13 cellular contexts compared by ENCODE assay signal in the genomic region with DNA sequence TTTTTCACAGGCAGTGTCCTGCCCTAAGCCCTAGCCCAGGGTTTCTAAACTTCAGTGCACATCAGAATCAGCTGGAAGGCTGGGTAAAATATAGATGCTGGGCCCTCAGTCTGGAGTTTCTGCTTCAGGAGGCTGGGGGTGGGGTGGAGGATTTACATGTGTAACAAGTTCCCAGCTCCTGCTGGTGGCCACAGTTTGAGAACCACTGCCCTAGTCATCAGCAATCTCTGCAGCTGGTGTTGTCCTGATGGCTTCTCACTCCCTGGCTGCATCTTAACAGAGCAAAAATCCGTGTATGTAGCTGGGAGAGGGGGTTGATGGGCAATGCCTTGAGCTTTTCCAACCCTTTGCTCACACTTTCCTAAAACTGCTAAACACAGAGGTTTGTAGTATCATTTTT.
A peak's percentile ranks its signal among the peaks of the same experiment; 100 is the strongest.
DNase-seq lines count a peak whose midpoint lies in the region; ATAC-seq, FAIRE-seq and TF ChIP-seq lines count a peak whose summit lies in the region.
"Had no signal": no experiment of that assay in that cellular context is flagged by ENCODE, and none has a peak within 500 bp of the region (broad histone marks: within the 10 kb centered on the region; RNA-seq: fewer than 3 reads in every experiment).

No MANE protein-coding gene starts in this region.

- no peak overlapping the region for H3K4me2 ChIP-seq in HepG2 (ENCODE audit: low read depth, low read length)
- H3K4me2 ChIP-seq: BLaER1 had no signal

- TF ChIP-seq RAD21 in liver (IDR thresholded peaks at IDR 0.05) (peak in 1 of 2 donors; percentile 14), HepG2 (CRISPR knock-in tag; IDR thresholded peaks at IDR 0.05) (no peak)

- H3K27ac ChIP-seq in liver (ENCODE audit: low read depth in 1 of 2, low read length in 2 of 2) (peak overlapping the region; percentile 42 to 60), HepG2 (ENCODE audit: extremely low read length, insufficient read depth, low read length) (no peak overlapping the region), esophagus muscularis mucosa (replicated peaks in 1 of 4) (peak overlapping the region; percentile 88 to 91 (median 90)), aorta (ENCODE audit: low read depth in 1 of 2, low read length in 2 of 2) (peak overlapping the region; percentile 45 to 98)
- H3K27ac ChIP-seq: BLaER1 had no signal

- no peak overlapping the region for H2AFZ ChIP-seq in HepG2 (ENCODE audit: low read length)

- H3K4me3 ChIP-seq in liver (ENCODE audit: low read depth in 1 of 3, low read length in 3 of 3) (no peak overlapping the region), HepG2 (replicated peaks in 1 of 3; ENCODE audit: insufficient read depth in 1 of 3, low read depth in 2 of 3, low read length in 3 of 3) (no peak overlapping the region), esophagus muscularis mucosa (peak overlapping the region in 1 of 4 donors; percentile 20), aorta (ENCODE audit: low read length in 2 of 2) (no peak overlapping the region)
- H3K4me3 ChIP-seq: BLaER1 had no signal

- H3K4me1 ChIP-seq in liver (ENCODE audit: control insufficient read depth in 4 of 4, insufficient read depth in 4 of 4, low read length in 3 of 4): peaks cover 1 to 9% (median 7%) of the 10 kb centered on the region in 4 donors
- H3K4me1 ChIP-seq in HepG2 (ENCODE audit: insufficient read depth, low read length): peaks cover 9% of the 10 kb centered on the region; the same call in 1 of the 2 replicates
- peaks cover 26 to 35% (median 33%) of the 10 kb centered on the region in 4 donors for H3K4me1 ChIP-seq in esophagus muscularis mucosa
- H3K4me1 ChIP-seq in aorta (ENCODE audit: control insufficient read depth in 1 of 2, insufficient read depth in 2 of 2, low read length in 2 of 2): peaks cover 2 to 3% of the 10 kb centered on the region in 2 donors

- H3K9ac ChIP-seq in liver (ENCODE audit: low read depth in 1 of 2, low read length in 2 of 2): peak overlapping the region in 1 of 2 donors; percentile 6
- no peak overlapping the region for H3K9ac ChIP-seq in HepG2 (ENCODE audit: insufficient read depth, low read depth, low read length)
- H3K9ac ChIP-seq: BLaER1 had no signal

- no peak for ATAC-seq in HepG2
- peak; percentile 22 for ATAC-seq in aorta (ENCODE audit: low FRiP score)
- ATAC-seq in GM21619 (IDR thresholded peaks at IDR 0.05; ENCODE audit: unreplicated experiment): no peak
- ATAC-seq: Panc1 had no signal

- no peaks in the 10 kb centered on the region for H4K20me1 ChIP-seq in HepG2 (ENCODE audit: insufficient read depth, low read length)
- H4K20me1 ChIP-seq: BLaER1 had no signal

- TF ChIP-seq CTCF in liver (IDR thresholded peaks at IDR 0.05; ENCODE audit: low read depth, low read length, missing input control) (no peak), HepG2 (CRISPR knock-in tag; IDR thresholded peaks at IDR 0.05) (no peak), esophagus muscularis mucosa (IDR thresholded peaks at IDR 0.05) (no peak)

- TF ChIP-seq POLR2A in HepG2 (IDR thresholded peaks at IDR 0.05; ENCODE audit: insufficient read depth in 1 of 2, low read depth in 2 of 2, low read length in 2 of 2) (no peak), esophagus muscularis mucosa (IDR thresholded peaks at IDR 0.05; ENCODE audit: low read depth) (no peak)

- POLR2A ChIA-PET in HepG2 (lab: Yijun Ruan, JAX): no interaction called here

- H3K36me3 ChIP-seq in liver (ENCODE audit: control insufficient read depth in 4 of 4, insufficient read depth in 3 of 4, low read depth in 1 of 4, low read length in 3 of 4) (no peaks in the 10 kb centered on the region), HepG2 (replicated peaks in 1 of 2; ENCODE audit: control insufficient read depth in 1 of 2, insufficient read depth in 2 of 2, low read length in 2 of 2) (no peaks in the 10 kb centered on the region), esophagus muscularis mucosa (no peaks in the 10 kb centered on the region), aorta (ENCODE audit: control insufficient read depth in 1 of 2, insufficient read depth in 2 of 2, low read length in 1 of 2) (no peaks in the 10 kb centered on the region)
- H3K36me3 ChIP-seq: BLaER1 had no signal

- DNase-seq in HepG2 (ENCODE audit: low spot score) (no peak), esophagus muscularis mucosa (ENCODE audit: extremely low spot score) (no peak), myocyte (ENCODE audit: low read depth) (peak; percentile 86), aorta (peak in 1 of 2 donors; percentile 64), NCI-H510A (lab: John Stamatoyannopoulos, UW) (no peak), GDM1 (lab: John Stamatoyannopoulos, UW) (no peak)
- DNase-seq: activated CD8-positive, alpha-beta memory T cell treated with anti-CD3 and anti-CD28 coated beads, Interleukin-2, amount 50 U/mL, for 48 hours; Karpas-422 had no signal

- TF ChIP-seq EP300 in HepG2 (IDR thresholded peaks at IDR 0.05; ENCODE audit: low read depth in 2 of 2, low read length in 2 of 2) (no peak), HepG2 (CRISPR knock-in tag; IDR thresholded peaks at IDR 0.05; ENCODE audit: borderline replicate concordance) (no peak), esophagus muscularis mucosa (IDR thresholded peaks at IDR 0.05) (no peak)

- H3K79me2 ChIP-seq in HepG2 (ENCODE audit: insufficient read depth, low read length): no peaks in the 10 kb centered on the region

- CTCF ChIA-PET in HepG2 (lab: Yijun Ruan, JAX; ENCODE audit: low intra/inter-chr PET ratio, low total read pairs): interaction anchor here (2.8 kb wide), 1 partner anchor 628 kb away, joined by 17 read pairs; no protein-coding TSS in a partner anchor

- H3K9me3 ChIP-seq in liver (ENCODE audit: control insufficient read depth in 4 of 4, low read length in 3 of 4) (no peaks in the 10 kb centered on the region), HepG2 (ENCODE audit: low read length) (no peaks in the 10 kb centered on the region), esophagus muscularis mucosa (no peaks in the 10 kb centered on the region), aorta (ENCODE audit: control insufficient read depth, low read length) (no peaks in the 10 kb centered on the region)
- H3K9me3 ChIP-seq: BLaER1 had no signal

- FAIRE-seq in HepG2 (lab: Jason Lieb, UNC): no peak
- FAIRE-seq: frontal cortex had no signal

- intact Hi-C loops in HepG2 (cut with micrococcal nuclease; ENCODE audit: unreplicated experiment) (loop anchor here (2.0 kb wide), 1 partner anchor 180 kb away; no protein-coding TSS in a partner anchor), esophagus muscularis mucosa (cut with DNase I) (loop anchor here (2.0 to 10.0 kb wide), 4 partner anchors 120 to 626 kb away; no protein-coding TSS in a partner anchor), aorta (cut with DNase I) (loop anchor here (2.0 to 10.0 kb wide), 8 partner anchors 118 to 626 kb away; partner anchors contain the start of gene SMC5 (in 1 of the 2))

- in situ Hi-C loops in HepG2 (cut with HindIII; ENCODE audit: extremely low pct_ligation_motif_present, low pct_unique_long_range_greater_than_20kb): loop anchor here (5.0 kb wide), 2 partner anchors 263 to 628 kb away; no protein-coding TSS in a partner anchor

- WGBS in liver: 50% methylated on average over 1 of the region's 1 CpG
- WGBS in HepG2 (ENCODE audit: low lambda C conversion rate): 0% methylated on average over 1 of the region's 1 CpG
- WGBS in esophagus muscularis mucosa: 20% methylated on average over 1 of the region's 1 CpG
- WGBS in aorta, 2 donors: 2 to 4% methylated on average over 1 of the region's 1 CpG

- BruUV-seq in HepG2 (replicated peaks; lab: Mats Ljungman, UMichigan): no TSS peak

- H3K27me3 ChIP-seq in liver (ENCODE audit: control insufficient read depth in 4 of 4, insufficient read depth in 4 of 4, low read length in 3 of 4) (no peaks in the 10 kb centered on the region), HepG2 (ENCODE audit: control insufficient read depth in 1 of 2, insufficient read depth in 2 of 2, low read length in 2 of 2) (peaks cover 1 to 16% of the 10 kb centered on the region in 2 experiments; a peak in 4 of 5 replicates), esophagus muscularis mucosa (no peaks in the 10 kb centered on the region), aorta (ENCODE audit: control insufficient read depth in 1 of 2, insufficient read depth in 2 of 2, low read length in 1 of 2) (no peaks in the 10 kb centered on the region)
- H3K27me3 ChIP-seq: BLaER1 had no signal

TF ChIP-seq in liver, 16 proteins besides CTCF, POLR2A, EP300 and RAD21:
- TF ChIP-seq SP1 (IDR thresholded peaks at IDR 0.05) (no peak), TAF1 (conservative IDR thresholded peaks at IDR 0.05) (no peak), GABPA (IDR thresholded peaks at IDR 0.05 in 1 of 2, conservative IDR thresholded peaks at IDR 0.05 in 1 of 2) (no peak), YY1 (IDR thresholded peaks at IDR 0.05) (no peak)
TF ChIP-seq in liver: peak in this region for 0.

TF ChIP-seq in HepG2, 621 proteins besides CTCF, POLR2A, EP300 and RAD21:
- no peak for TF ChIP-seq ZKSCAN1 (IDR thresholded peaks at IDR 0.05; ENCODE audit: low read length)
